ENCODE assay signal across 10 cellular contexts in the genomic region with DNA sequence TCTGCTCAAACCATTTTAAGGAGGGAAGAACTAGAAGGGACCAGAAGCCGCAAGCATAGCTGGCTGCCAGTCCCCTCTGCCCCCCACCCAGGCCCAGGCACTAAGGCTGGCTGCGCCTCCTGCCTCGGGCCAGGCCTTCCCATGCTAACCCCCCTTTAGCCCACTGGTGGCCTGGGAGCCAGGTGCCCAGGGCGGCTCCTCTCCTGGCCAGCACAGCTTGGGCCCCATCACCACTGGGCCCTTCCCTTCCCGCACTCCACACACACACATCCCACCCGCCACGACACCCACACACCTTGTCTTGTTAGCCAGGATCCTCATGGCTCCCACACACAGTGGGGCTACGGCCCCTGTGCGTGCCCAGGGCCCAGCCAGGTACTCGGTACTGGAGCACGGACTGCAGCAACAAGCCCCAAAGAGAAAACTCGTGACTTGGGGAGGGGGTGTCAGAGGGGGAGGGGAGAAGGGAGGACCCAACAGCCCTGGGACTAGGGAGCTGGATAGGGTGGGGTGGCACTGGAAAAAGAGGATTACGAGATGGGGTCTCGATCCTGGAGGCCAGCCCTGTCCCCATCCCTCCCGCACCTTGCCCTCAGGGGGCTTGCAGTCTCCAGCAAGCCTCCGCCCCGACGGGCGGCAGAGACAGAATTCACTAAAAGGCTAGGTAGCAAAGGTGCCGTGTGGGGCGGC. TPM values are rescaled to one million over a fixed set of nuclear protein-coding genes. Genes with fewer than 3 reads are reported as not detected.
A peak's percentile ranks its signal among the peaks of the same experiment; 100 is the strongest.
DNase-seq lines count a peak whose midpoint lies in the region; ATAC-seq and TF ChIP-seq lines count a peak whose summit lies in the region.
"Had no signal": no experiment of that assay in that cellular context is flagged by ENCODE, and none has a peak within 500 bp of the region (broad histone marks: within the 10 kb centered on the region; RNA-seq: fewer than 3 reads in every experiment).

No MANE protein-coding gene starts in this region.

- H3K56ac ChIP-seq in H9 (ENCODE audit: insufficient read length, low read depth, low read length): no peak overlapping the region

- H3T11ph ChIP-seq in H9 (ENCODE audit: low read length): no peak overlapping the region

- H3K27me3 ChIP-seq in H9 (ENCODE audit: insufficient read depth, low read length): no peaks in the 10 kb centered on the region
- H3K27me3 ChIP-seq in iPS DF 6.9 (ENCODE audit: control insufficient read depth, insufficient read depth, low read length): no peaks in the 10 kb centered on the region

- no peak for TF ChIP-seq CTCF in H9 (conservative IDR thresholded peaks at IDR 0.05)

- peak overlapping the region; percentile 37 for H3K14ac ChIP-seq in H9 (ENCODE audit: insufficient read depth, low read length)

- H3K23me2 ChIP-seq in H9 (ENCODE audit: insufficient read length, low read depth, low read length, poor library complexity, severe bottlenecking): peaks cover 14% of the 10 kb centered on the region

- H3K36me3 ChIP-seq in iPS DF 6.9 (ENCODE audit: control insufficient read depth, insufficient read depth, low read length): no peaks in the 10 kb centered on the region; the same call in 1 of the 2 replicates

- no peaks in the 10 kb centered on the region for H3K9me3 ChIP-seq in H9 (ENCODE audit: control insufficient read depth, low read depth, low read length)
- no peaks in the 10 kb centered on the region for H3K9me3 ChIP-seq in iPS DF 6.9 (ENCODE audit: control insufficient read depth, insufficient read depth, low read length)

- DNase-seq in H9 (peak; percentile 53), iPS DF 6.9 (ENCODE audit: low read depth, low spot score) (no peak), D341Med (ENCODE audit: low spot score) (no peak)
- DNase-seq in activated effector memory CD4-positive, alpha-beta T cell treated with Interleukin-2 at 50 U/mL for 16 hours: no peak
- DNase-seq: NCI-H2081 treated with DMSO at 0.1 percent for 48 hours had no signal

- H3K4ac ChIP-seq in H9 (ENCODE audit: low read depth, low read length): no peak overlapping the region; the same call in 1 of the 2 replicates

- H3K79me1 ChIP-seq in H9 (ENCODE audit: insufficient read depth, low read depth, low read length, poor library complexity, severe bottlenecking): no peaks in the 10 kb centered on the region

- H4K5ac ChIP-seq in H9 (ENCODE audit: insufficient read length, low read depth, low read length): no peak overlapping the region

- no peaks in the 10 kb centered on the region for H3K27me3 Mint-ChIP-seq in H9 (ENCODE audit: low read depth)

- H2AFZ ChIP-seq in H9 (ENCODE audit: low read length): no peak overlapping the region

- H2AK5ac ChIP-seq in H9 (ENCODE audit: insufficient read length, low read length): no peak overlapping the region

- H2BK15ac ChIP-seq in H9 (ENCODE audit: low read depth, low read length): no peak overlapping the region

- H3K27ac Mint-ChIP-seq in H9: peak overlapping the region; percentile 95 to 99 (median 96)

- peak overlapping the region; percentile 65 for H3K4me2 ChIP-seq in H9 (ENCODE audit: insufficient read depth, insufficient read length, low read length)

- H3K36me3 Mint-ChIP-seq in H9 (ENCODE audit: insufficient read depth in 1 of 3, low read depth in 3 of 3): peaks cover 13 to 36% (median 28%) of the 10 kb centered on the region in 3 experiments

- H2BK120ac ChIP-seq in H9 (ENCODE audit: low read depth, low read length, poor library complexity, severe bottlenecking): no peak overlapping the region

- peak overlapping the region; percentile 89 for H3K18ac ChIP-seq in H9 (ENCODE audit: insufficient read length, low read depth, low read length)

- H3K9ac ChIP-seq in H9 (ENCODE audit: extremely low read depth, insufficient read length, low read length): peak overlapping the region; percentile 62

- no peaks in the 10 kb centered on the region for H4K20me1 ChIP-seq in H9 (ENCODE audit: control insufficient read depth, insufficient read depth, insufficient read length)

- H3K27ac ChIP-seq in H9 (ENCODE audit: insufficient read length, low read depth, low read length) (peak overlapping the region; percentile 7), angular gyrus (ENCODE audit: low read depth, low read length) (peak overlapping the region; percentile 95), iPS DF 6.9 (ENCODE audit: low read length) (no peak overlapping the region), skin epidermis (peak overlapping the region; percentile 41 to 100 (median 95))

- H2BK20ac ChIP-seq in H9 (ENCODE audit: low read depth, low read length, poor library complexity, severe bottlenecking): no peak overlapping the region

- H3K4me3 ChIP-seq in iPS DF 6.9 (ENCODE audit: low read length): peak overlapping the region; percentile 23; the same call in 1 of the 2 replicates
- H3K4me3 ChIP-seq in skin epidermis: peak overlapping the region; percentile 8 to 39 (median 23)

- WGBS in H9 (ENCODE audit: extremely low coverage, insufficient read length, low lambda C conversion rate): no CpG with 5 or more reads among the region's 21 CpGs
- WGBS in iPS DF 6.9 (ENCODE audit: insufficient coverage, insufficient read length): no CpG with 5 or more reads among the region's 21 CpGs

- ATAC-seq in GM18909 (IDR thresholded peaks at IDR 0.05; ENCODE audit: poor library complexity, unreplicated experiment): no peak
- no peak for ATAC-seq in GM18520 (IDR thresholded peaks at IDR 0.05; ENCODE audit: unreplicated experiment)

- no peak overlapping the region for H4K8ac ChIP-seq in H9 (replicated peaks; ENCODE audit: insufficient read length, low read depth, low read length)

- no peak overlapping the region for H3K23ac ChIP-seq in H9 (ENCODE audit: insufficient read length, low read depth, low read length)

- H3K4me3 Mint-ChIP-seq in H9: peak overlapping the region; percentile 59 to 76

- H3K9me3 Mint-ChIP-seq in H9: no peaks in the 10 kb centered on the region; a peak in 1 of 5 replicates
- H3K9me3 Mint-ChIP-seq: activated naive CD4-positive, alpha-beta T cell treated with anti-CD3 and anti-CD28 coated beads, Interleukin-2, amount 50 U/mL, for 72 hours had no signal

- peaks cover 2% of the 10 kb centered on the region; the same call in 1 of the 2 replicates for H3K4me1 ChIP-seq in H9 (ENCODE audit: insufficient read depth, low read length)
- peaks cover 35% of the 10 kb centered on the region for H3K4me1 ChIP-seq in iPS DF 6.9 (ENCODE audit: control insufficient read depth, insufficient read depth, low read length)

- peak overlapping the region; percentile 85 for H2BK12ac ChIP-seq in H9 (ENCODE audit: insufficient read length, low read depth, low read length)

- no peaks in the 10 kb centered on the region; the same call in 1 of the 2 replicates for H3K79me2 ChIP-seq in H9 (ENCODE audit: insufficient read depth, low read length)

- H4K91ac ChIP-seq in H9 (ENCODE audit: insufficient read length, low read depth, low read length): peak overlapping the region; percentile 47

- no peak overlapping the region for H2BK5ac ChIP-seq in H9 (ENCODE audit: insufficient read length, low read length)

- peaks cover 53 to 65% of the 10 kb centered on the region in 2 experiments for H3K4me1 Mint-ChIP-seq in H9

RNA-seq across cellular contexts. Expression of gene BCL9L, which starts 16.0 kb away (rescaled TPM):
- 74.9 and 78.4 TPM in 2 replicates for total RNA-seq in H9 (2021)

RNA-seq across cellular contexts. Expression of gene CXCR5, which starts 26.1 kb away (rescaled TPM):
- total RNA-seq in H9 (2021): 0.07 and 0.11 TPM in 2 replicates

RNA-seq across cellular contexts. Expression of gene UPK2, which starts 46.3 kb away (rescaled TPM):
- total RNA-seq in H9 (2021): 0.24 and 0.33 TPM in 2 replicates
